Comparison of ENCODE assay signal across 3 cellular contexts in the genomic region with DNA sequence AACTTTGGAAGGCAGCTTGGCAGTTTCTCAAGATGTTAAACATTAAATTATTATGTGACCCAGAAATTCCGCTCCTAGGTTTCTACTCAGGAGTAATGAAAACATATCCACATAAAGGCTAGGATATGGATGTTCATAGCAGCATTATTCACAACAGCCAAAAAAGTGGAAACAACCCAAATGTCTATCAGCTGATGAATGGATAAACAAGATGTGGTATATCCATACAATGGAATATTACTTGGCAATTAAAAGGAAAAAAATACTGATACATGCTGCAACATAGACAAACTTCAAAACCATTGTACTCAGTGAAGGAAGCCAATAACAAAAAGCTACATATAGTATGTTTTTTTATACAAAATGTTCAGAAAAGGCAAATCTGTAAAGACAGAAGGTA.
A peak's percentile ranks its signal among the peaks of the same experiment; 100 is the strongest.
TF ChIP-seq lines count a peak whose summit lies in the region.

No MANE protein-coding gene starts in this region.

TF ChIP-seq in SK-N-SH treated with all-trans-retinoic acid at 6 μM for 48 hours, 23 proteins besides CTCF, POLR2A, EP300 and RAD21:
- TF ChIP-seq ARNTL (CRISPR knock-in tag; IDR thresholded peaks at IDR 0.05; ENCODE audit: borderline replicate concordance, low read depth) (no peak), ZNF8 (CRISPR knock-in tag; IDR thresholded peaks at IDR 0.05) (peak; percentile 99)

TF ChIP-seq in SK-N-SH, 30 proteins besides CTCF, POLR2A, EP300 and RAD21:
- TF ChIP-seq FOSL2 (IDR thresholded peaks at IDR 0.05; ENCODE audit: borderline replicate concordance, low read depth) (no peak), YY1 (IDR thresholded peaks at IDR 0.05; ENCODE audit: low read depth) (no peak), MXI1 (IDR thresholded peaks at IDR 0.05; ENCODE audit: low read depth, low read length) (no peak), RCOR1 (IDR thresholded peaks at IDR 0.05; ENCODE audit: low read length) (no peak), TCF12 (IDR thresholded peaks at IDR 0.05) (no peak), TEAD4 (IDR thresholded peaks at IDR 0.05; ENCODE audit: borderline replicate concordance, insufficient read depth) (no peak), NRF1 (IDR thresholded peaks at IDR 0.05; ENCODE audit: low read depth, low read length) (no peak), EZH2phosphoT487 (IDR thresholded peaks at IDR 0.05; ENCODE audit: borderline replicate concordance, low read depth) (no peak), JUND (IDR thresholded peaks at IDR 0.05) (no peak), NFIC (IDR thresholded peaks at IDR 0.05; ENCODE audit: borderline replicate concordance) (no peak)
TF ChIP-seq in SK-N-SH: peak in this region for 0.

TF ChIP-seq in H1, 55 proteins besides CTCF, POLR2A, EP300 and RAD21:
- no peak for TF ChIP-seq BCL11A (IDR thresholded peaks at IDR 0.05; ENCODE audit: low read depth in 2 of 2, low read length in 2 of 2)
- 0 out of 2 replicates have a peak, but pooled peaks have one; percentile 55 for TF ChIP-seq KDM1A (IDR thresholded peaks at IDR 0.05; ENCODE audit: borderline replicate concordance, low read length)
